ENCODE assay signal across 5 cellular contexts in genomic region chr17:53141280-53141679, GRCh38.
"Had no signal": no experiment of that assay in that cellular context is flagged by ENCODE, and none has a peak within 500 bp of the region (broad histone marks: within the 10 kb centered on the region; RNA-seq: fewer than 3 reads in every experiment).

No MANE protein-coding gene starts in this region.

- DNase-seq: GM23248, H9, HCEC 1CT, KBM-7 had no signal

- H3K27me3 Mint-ChIP-seq: IgD-negative memory B cell had no signal

- H3K27ac Mint-ChIP-seq: IgD-negative memory B cell had no signal

- H2AFZ ChIP-seq: GM23248 had no signal

- H3K4me1 Mint-ChIP-seq: IgD-negative memory B cell had no signal

- H3K4me3 Mint-ChIP-seq: H9, IgD-negative memory B cell had no signal

- H3K9me3 Mint-ChIP-seq: H9 had no signal

- H3K27ac ChIP-seq: GM23248 had no signal

- H3K36me3 Mint-ChIP-seq: IgD-negative memory B cell had no signal

- H3K4me3 ChIP-seq: GM23248 had no signal
